In the genomic region with DNA sequence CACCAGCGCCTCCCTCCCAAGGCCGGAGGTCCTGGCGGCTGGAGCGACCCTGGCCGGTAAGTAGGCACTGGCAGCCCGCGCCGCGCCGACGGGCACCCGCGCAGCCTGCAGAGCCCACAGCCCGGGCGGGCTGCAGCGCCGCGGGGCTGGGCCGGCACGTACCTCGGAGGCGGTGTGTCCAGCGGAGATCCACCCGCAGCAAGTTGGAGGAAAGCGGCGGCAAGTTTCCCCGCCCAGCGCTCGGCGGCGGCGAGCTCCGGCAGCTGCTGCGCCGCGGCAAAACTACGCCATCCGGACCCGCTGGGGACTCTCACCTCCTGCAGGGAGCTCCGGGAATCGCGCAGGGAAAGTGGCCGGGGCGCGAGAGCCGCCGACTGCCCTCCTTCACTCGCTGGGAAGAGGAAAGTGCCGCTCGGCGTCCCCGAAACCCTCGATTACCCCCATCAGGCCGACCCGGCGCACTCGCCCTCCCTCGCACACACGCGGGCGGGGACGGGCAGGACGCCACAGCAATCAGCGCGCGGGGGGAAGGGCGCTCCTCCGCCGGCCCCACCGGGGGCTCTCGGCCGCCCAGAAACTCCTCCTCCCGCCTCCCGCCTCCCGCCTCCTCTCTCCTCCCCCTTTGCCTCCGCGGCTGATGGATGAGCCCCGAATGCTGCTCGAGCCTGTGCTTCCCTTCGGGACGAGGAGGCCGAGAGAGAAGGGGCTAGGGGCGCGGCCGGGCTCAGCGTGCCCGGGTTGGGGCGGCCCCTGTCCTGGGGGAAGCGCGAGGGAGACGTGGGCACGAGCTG, we compare ENCODE assay signal across 1 cellular context.
TF ChIP-seq lines count a peak whose summit lies in the region.

TSS of gene TGFBR3 (minus strand) at position 436 of the 791 bp plus-strand sequence. CDS start 24,620 bp downstream, outside the sequence.

TF ChIP-seq in K562, 482 proteins besides CTCF, POLR2A, EP300 and RAD21 (continued from another document and continues in another):
- TF ChIP-seq SAFB2 (IDR thresholded peaks at IDR 0.05; ENCODE audit: borderline replicate concordance, low read depth, low read length, severe bottlenecking) (no peak), ZNF79 (CRISPR knock-in tag; IDR thresholded peaks at IDR 0.05; ENCODE audit: low read depth) (no peak), ETS1 (conservative IDR thresholded peaks at IDR 0.05; ENCODE audit: control insufficient read depth, low read depth, low read length) (0 out of 2 replicates have a peak, but pooled peaks have one; percentile 17), TAF9B (IDR thresholded peaks at IDR 0.05; ENCODE audit: partially characterized antibody) (no peak), SRSF1 (IDR thresholded peaks at IDR 0.05; ENCODE audit: low read depth, low read length) (no peak), OTX1 (CRISPR knock-in tag; IDR thresholded peaks at IDR 0.05) (0 out of 2 replicates have a peak, but pooled peaks have one; percentile 41), TAL1 (IDR thresholded peaks at IDR 0.05) (no peak), NRF1 (conservative IDR thresholded peaks at IDR 0.05 in 1 of 2, IDR thresholded peaks at IDR 0.05 in 1 of 2) (peak; percentile 64 to 75), ZNF263 (CRISPR knock-in tag; IDR thresholded peaks at IDR 0.05; ENCODE audit: borderline replicate concordance) (no peak), ZKSCAN1 (IDR thresholded peaks at IDR 0.05; ENCODE audit: low read depth, low read length) (no peak; the same call in 1 of the 2 replicates), ZNF318 (IDR thresholded peaks at IDR 0.05; ENCODE audit: borderline replicate concordance in 1 of 2, low read depth in 1 of 2) (no peak), GABPB1 (CRISPR knock-in tag; IDR thresholded peaks at IDR 0.05) (peak; percentile 53; the same call in 1 of the 2 replicates), E4F1 (CRISPR knock-in tag; IDR thresholded peaks at IDR 0.05; ENCODE audit: borderline replicate concordance) (no peak), CTBP1 (IDR thresholded peaks at IDR 0.05; ENCODE audit: borderline replicate concordance) (peak; percentile 83), PHB (CRISPR knock-in tag; IDR thresholded peaks at IDR 0.05) (no peak), KDM2B (CRISPR knock-in tag; IDR thresholded peaks at IDR 0.05) (peak; percentile 72; the same call in 1 of the 2 replicates), CBFA2T3 (IDR thresholded peaks at IDR 0.05) (no peak), HMGN3 (IDR thresholded peaks at IDR 0.05; ENCODE audit: borderline replicate concordance, extremely low read depth, insufficient read length, low read depth, low read length) (peak; percentile 2), ZNF324 (CRISPR knock-in tag; IDR thresholded peaks at IDR 0.05) (no peak)
- TF ChIP-seq, protein P1, sequence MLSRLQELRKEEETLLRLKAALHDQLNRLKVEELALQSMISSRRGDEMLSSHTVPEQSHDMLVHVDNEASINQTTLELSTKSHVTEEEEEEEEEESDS (CRISPR knock-in tag; IDR thresholded peaks at IDR 0.05): no peak
- TF ChIP-seq, protein P2, sequence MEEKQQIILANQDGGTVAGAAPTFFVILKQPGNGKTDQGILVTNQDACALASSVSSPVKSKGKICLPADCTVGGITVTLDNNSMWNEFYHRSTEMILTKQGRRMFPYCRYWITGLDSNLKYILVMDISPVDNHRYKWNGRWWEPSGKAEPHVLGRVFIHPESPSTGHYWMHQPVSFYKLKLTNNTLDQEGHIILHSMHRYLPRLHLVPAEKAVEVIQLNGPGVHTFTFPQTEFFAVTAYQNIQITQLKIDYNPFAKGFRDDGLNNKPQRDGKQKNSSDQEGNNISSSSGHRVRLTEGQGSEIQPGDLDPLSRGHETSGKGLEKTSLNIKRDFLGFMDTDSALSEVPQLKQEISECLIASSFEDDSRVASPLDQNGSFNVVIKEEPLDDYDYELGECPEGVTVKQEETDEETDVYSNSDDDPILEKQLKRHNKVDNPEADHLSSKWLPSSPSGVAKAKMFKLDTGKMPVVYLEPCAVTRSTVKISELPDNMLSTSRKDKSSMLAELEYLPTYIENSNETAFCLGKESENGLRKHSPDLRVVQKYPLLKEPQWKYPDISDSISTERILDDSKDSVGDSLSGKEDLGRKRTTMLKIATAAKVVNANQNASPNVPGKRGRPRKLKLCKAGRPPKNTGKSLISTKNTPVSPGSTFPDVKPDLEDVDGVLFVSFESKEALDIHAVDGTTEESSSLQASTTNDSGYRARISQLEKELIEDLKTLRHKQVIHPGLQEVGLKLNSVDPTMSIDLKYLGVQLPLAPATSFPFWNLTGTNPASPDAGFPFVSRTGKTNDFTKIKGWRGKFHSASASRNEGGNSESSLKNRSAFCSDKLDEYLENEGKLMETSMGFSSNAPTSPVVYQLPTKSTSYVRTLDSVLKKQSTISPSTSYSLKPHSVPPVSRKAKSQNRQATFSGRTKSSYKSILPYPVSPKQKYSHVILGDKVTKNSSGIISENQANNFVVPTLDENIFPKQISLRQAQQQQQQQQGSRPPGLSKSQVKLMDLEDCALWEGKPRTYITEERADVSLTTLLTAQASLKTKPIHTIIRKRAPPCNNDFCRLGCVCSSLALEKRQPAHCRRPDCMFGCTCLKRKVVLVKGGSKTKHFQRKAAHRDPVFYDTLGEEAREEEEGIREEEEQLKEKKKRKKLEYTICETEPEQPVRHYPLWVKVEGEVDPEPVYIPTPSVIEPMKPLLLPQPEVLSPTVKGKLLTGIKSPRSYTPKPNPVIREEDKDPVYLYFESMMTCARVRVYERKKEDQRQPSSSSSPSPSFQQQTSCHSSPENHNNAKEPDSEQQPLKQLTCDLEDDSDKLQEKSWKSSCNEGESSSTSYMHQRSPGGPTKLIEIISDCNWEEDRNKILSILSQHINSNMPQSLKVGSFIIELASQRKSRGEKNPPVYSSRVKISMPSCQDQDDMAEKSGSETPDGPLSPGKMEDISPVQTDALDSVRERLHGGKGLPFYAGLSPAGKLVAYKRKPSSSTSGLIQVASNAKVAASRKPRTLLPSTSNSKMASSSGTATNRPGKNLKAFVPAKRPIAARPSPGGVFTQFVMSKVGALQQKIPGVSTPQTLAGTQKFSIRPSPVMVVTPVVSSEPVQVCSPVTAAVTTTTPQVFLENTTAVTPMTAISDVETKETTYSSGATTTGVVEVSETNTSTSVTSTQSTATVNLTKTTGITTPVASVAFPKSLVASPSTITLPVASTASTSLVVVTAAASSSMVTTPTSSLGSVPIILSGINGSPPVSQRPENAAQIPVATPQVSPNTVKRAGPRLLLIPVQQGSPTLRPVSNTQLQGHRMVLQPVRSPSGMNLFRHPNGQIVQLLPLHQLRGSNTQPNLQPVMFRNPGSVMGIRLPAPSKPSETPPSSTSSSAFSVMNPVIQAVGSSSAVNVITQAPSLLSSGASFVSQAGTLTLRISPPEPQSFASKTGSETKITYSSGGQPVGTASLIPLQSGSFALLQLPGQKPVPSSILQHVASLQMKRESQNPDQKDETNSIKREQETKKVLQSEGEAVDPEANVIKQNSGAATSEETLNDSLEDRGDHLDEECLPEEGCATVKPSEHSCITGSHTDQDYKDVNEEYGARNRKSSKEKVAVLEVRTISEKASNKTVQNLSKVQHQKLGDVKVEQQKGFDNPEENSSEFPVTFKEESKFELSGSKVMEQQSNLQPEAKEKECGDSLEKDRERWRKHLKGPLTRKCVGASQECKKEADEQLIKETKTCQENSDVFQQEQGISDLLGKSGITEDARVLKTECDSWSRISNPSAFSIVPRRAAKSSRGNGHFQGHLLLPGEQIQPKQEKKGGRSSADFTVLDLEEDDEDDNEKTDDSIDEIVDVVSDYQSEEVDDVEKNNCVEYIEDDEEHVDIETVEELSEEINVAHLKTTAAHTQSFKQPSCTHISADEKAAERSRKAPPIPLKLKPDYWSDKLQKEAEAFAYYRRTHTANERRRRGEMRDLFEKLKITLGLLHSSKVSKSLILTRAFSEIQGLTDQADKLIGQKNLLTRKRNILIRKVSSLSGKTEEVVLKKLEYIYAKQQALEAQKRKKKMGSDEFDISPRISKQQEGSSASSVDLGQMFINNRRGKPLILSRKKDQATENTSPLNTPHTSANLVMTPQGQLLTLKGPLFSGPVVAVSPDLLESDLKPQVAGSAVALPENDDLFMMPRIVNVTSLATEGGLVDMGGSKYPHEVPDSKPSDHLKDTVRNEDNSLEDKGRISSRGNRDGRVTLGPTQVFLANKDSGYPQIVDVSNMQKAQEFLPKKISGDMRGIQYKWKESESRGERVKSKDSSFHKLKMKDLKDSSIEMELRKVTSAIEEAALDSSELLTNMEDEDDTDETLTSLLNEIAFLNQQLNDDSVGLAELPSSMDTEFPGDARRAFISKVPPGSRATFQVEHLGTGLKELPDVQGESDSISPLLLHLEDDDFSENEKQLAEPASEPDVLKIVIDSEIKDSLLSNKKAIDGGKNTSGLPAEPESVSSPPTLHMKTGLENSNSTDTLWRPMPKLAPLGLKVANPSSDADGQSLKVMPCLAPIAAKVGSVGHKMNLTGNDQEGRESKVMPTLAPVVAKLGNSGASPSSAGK (IDR thresholded peaks at IDR 0.05): peak; percentile 68
- TF ChIP-seq, protein P3, sequence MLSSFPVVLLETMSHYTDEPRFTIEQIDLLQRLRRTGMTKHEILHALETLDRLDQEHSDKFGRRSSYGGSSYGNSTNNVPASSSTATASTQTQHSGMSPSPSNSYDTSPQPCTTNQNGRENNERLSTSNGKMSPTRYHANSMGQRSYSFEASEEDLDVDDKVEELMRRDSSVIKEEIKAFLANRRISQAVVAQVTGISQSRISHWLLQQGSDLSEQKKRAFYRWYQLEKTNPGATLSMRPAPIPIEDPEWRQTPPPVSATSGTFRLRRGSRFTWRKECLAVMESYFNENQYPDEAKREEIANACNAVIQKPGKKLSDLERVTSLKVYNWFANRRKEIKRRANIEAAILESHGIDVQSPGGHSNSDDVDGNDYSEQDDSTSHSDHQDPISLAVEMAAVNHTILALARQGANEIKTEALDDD (IDR thresholded peaks at IDR 0.05): no peak
- TF ChIP-seq, protein P4, sequence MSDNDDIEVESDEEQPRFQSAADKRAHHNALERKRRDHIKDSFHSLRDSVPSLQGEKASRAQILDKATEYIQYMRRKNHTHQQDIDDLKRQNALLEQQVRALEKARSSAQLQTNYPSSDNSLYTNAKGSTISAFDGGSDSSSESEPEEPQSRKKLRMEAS (CRISPR knock-in tag; IDR thresholded peaks at IDR 0.05): peak; percentile 64
